ENCODE assay signal across 19 cellular contexts in the genomic region with DNA sequence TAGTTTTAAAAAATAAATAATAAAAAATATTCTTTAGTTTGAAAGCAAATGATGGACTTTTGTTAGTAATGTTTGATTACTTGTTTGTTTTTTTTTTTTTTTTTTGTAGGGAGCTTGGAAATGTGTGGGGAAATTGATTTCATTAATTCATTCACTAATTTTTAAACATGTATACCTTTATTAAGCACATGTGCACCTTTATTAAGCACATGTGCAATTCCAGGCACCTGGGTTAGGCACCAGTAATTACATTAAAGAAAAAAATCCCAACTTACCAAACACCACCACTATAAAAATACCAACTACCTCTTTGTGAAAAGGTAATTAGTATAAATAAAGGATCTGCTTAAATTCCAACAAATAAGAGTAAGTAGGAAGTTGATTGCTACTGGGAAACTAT.
"Had no signal": no experiment of that assay in that cellular context is flagged by ENCODE, and none has a peak within 500 bp of the region (broad histone marks: within the 10 kb centered on the region; RNA-seq: fewer than 3 reads in every experiment).

No MANE protein-coding gene starts in this region.

- ATAC-seq: foreskin keratinocyte, gastrocnemius medialis, heart right ventricle, left cardiac atrium, left lung, left ventricle myocardium superior, lower lobe of right lung had no signal

- DNase-seq: dermis blood vessel endothelial cell; dorsolateral prefrontal cortex; effector CD4-positive, alpha-beta T cell; effector memory CD4-positive, alpha-beta T cell; foreskin keratinocyte; gastrocnemius medialis; glutamatergic neuron; head of caudate nucleus; heart right ventricle; hippocampal formation; left cardiac atrium; left lung; left ventricle myocardium superior; lower lobe of right lung had no signal

- FAIRE-seq: colon, endothelial cell of umbilical vein, islet of Langerhans, keratinocyte had no signal

- H3K27ac Mint-ChIP-seq: mesothelial cell of epicardium had no signal

- H3K4me3 Mint-ChIP-seq: mesothelial cell of epicardium had no signal

- H3K9me3 Mint-ChIP-seq: mesothelial cell of epicardium had no signal
